ENCODE assay signal across 11 cellular contexts in the genomic region with DNA sequence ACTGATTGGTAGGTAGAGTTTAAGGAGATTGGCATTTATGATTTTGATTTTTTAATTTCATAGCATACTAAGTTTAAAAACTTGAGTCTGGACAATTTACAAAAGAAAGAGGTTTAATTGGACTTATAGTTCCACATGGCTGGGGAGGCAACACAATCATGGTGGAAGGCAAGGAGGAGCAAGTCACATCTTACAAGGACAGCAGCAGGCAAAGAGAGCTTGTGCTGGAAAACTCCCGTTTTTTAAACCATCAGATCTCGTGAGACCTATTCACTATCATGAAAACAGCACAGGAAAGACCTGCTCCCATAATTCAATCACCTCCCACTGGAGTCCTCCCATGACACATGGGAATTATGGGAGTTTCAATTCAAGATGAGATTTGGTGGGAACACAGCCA.
"Had no signal": no experiment of that assay in that cellular context is flagged by ENCODE, and none has a peak within 500 bp of the region (broad histone marks: within the 10 kb centered on the region; RNA-seq: fewer than 3 reads in every experiment).

No MANE protein-coding gene starts in this region.

- H3K9ac ChIP-seq: GM23248 had no signal

- H3K4me2 ChIP-seq: GM23338 had no signal

- DNase-seq: GOT3, H7, H9, HCEC 1CT, HFFc6 had no signal

- FAIRE-seq: H1, H54 had no signal

- H3K27ac ChIP-seq: GM23248 had no signal

- H3K4me3 ChIP-seq: GM23248, GM23338, HAP-1 had no signal

- H2AFZ ChIP-seq: GM23248, GM23338 had no signal

- H3K36me3 ChIP-seq: HAP-1 had no signal

- ATAC-seq: GM23338, HCT116 had no signal
